ENCODE assay signal across 1 cellular context in genomic region chr2:195667974-195668373, GRCh38.
A peak's percentile ranks its signal among the peaks of the same experiment; 100 is the strongest.
TF ChIP-seq lines count a peak whose summit lies in the region.

No MANE protein-coding gene starts in this region.

TF ChIP-seq in K562, 482 proteins besides CTCF, POLR2A, EP300 and RAD21:
- TF ChIP-seq CBFA2T3 (IDR thresholded peaks at IDR 0.05) = peak; percentile 27; the same call in 1 of the 2 replicates
- TF ChIP-seq TOE1 (IDR thresholded peaks at IDR 0.05; ENCODE audit: borderline replicate concordance) = no peak
- no peak for TF ChIP-seq TOE1 (CRISPR knock-in tag; IDR thresholded peaks at IDR 0.05; ENCODE audit: borderline replicate concordance, low read depth)
- TF ChIP-seq HDAC3 (IDR thresholded peaks at IDR 0.05; ENCODE audit: borderline replicate concordance, partially characterized antibody) = no peak
- TF ChIP-seq CAMTA2 (CRISPR knock-in tag; conservative IDR thresholded peaks at IDR 0.05) = no peak
